Comparison of ENCODE assay signal across 22 cellular contexts in genomic region chr6:167109661-167110060, GRCh38. TPM values are rescaled to one million over a fixed set of nuclear protein-coding genes. Genes with fewer than 3 reads are reported as not detected.
DNase-seq lines count a peak whose midpoint lies in the region; ATAC-seq and TF ChIP-seq lines count a peak whose summit lies in the region.
"Had no signal": no experiment of that assay in that cellular context is flagged by ENCODE, and none has a peak within 500 bp of the region (broad histone marks: within the 10 kb centered on the region; RNA-seq: fewer than 3 reads in every experiment).

No MANE protein-coding gene starts in this region.

- intact Hi-C loops in IMR-90 (cut with micrococcal nuclease) (no loop called here), PC-9 (cut with micrococcal nuclease; ENCODE audit: unreplicated experiment) (no loop called here)

- no peaks in the 10 kb centered on the region for H3K9me1 ChIP-seq in IMR-90 (ENCODE audit: insufficient read depth, low read length)

- H4K8ac ChIP-seq in IMR-90 (ENCODE audit: low read depth in 2 of 2, low read length in 2 of 2) (no peak overlapping the region), trophoblast cell (ENCODE audit: low read depth, low read length) (no peak overlapping the region)

- H3K27ac ChIP-seq in BLaER1 = no peak overlapping the region
- no peak overlapping the region for H3K27ac ChIP-seq in IMR-90 (ENCODE audit: insufficient read depth, low read length)
- no peak overlapping the region for H3K27ac ChIP-seq in trophoblast cell (ENCODE audit: low read depth, low read length)
- H3K27ac ChIP-seq in PC-9 = no peak overlapping the region
- H3K27ac ChIP-seq: GM23248, HL-60 had no signal

- TF ChIP-seq CTCF in IMR-90 (conservative IDR thresholded peaks at IDR 0.05; ENCODE audit: low read depth, low read length) = no peak
- TF ChIP-seq CTCF in PC-9 (conservative IDR thresholded peaks at IDR 0.05) = no peak

- H3K9ac ChIP-seq in BLaER1 (no peak overlapping the region), IMR-90 (ENCODE audit: low read depth, low read length) (no peak overlapping the region), trophoblast cell (ENCODE audit: low read length) (no peak overlapping the region)
- H3K9ac ChIP-seq: GM23248 had no signal

- H4K20me1 ChIP-seq in BLaER1 (no peaks in the 10 kb centered on the region), IMR-90 (ENCODE audit: insufficient read depth, low read length) (no peaks in the 10 kb centered on the region), PC-9 (ENCODE audit: insufficient read depth) (no peaks in the 10 kb centered on the region)

- H3K79me2 ChIP-seq in trophoblast cell (ENCODE audit: control insufficient read depth, insufficient read depth, low read length, poor library complexity) = no peaks in the 10 kb centered on the region
- H3K79me2 ChIP-seq in PC-9 (ENCODE audit: low read depth) = no peaks in the 10 kb centered on the region

- TF ChIP-seq POLR2A in IMR-90 (IDR thresholded peaks at IDR 0.05; ENCODE audit: low read depth, low read length) = no peak

- H2BK20ac ChIP-seq in IMR-90 (ENCODE audit: low read depth, low read length) = no peak overlapping the region

- H2BK12ac ChIP-seq in trophoblast cell (ENCODE audit: low read length) = no peak overlapping the region

- H2BK120ac ChIP-seq in IMR-90 (ENCODE audit: low read depth, low read length) (no peak overlapping the region), trophoblast cell (ENCODE audit: insufficient read depth, low read length, poor library complexity) (no peak overlapping the region)

- 57% methylated on average over 1 of the region's 7 CpGs; no CpG with 5 or more reads in 1 of the 2 experiments for WGBS in IMR-90 (ENCODE audit: extremely low coverage in 2 of 2, insufficient read length in 1 of 2), 2 experiments
- no CpG with 5 or more reads among the region's 7 CpGs for WGBS in trophoblast cell (ENCODE audit: extremely low coverage, insufficient coverage, insufficient read length)

- TF ChIP-seq RAD21 in IMR-90 (IDR thresholded peaks at IDR 0.05; ENCODE audit: low read length) = no peak

- no peaks in the 10 kb centered on the region for H3K36me3 ChIP-seq in BLaER1
- no peaks in the 10 kb centered on the region for H3K36me3 ChIP-seq in IMR-90 (ENCODE audit: control insufficient read depth, insufficient read depth, low read length)
- H3K36me3 ChIP-seq in trophoblast cell (ENCODE audit: control insufficient read depth in 1 of 2, insufficient read depth in 2 of 2, low read length in 2 of 2) = no peaks in the 10 kb centered on the region
- no peaks in the 10 kb centered on the region for H3K36me3 ChIP-seq in PC-9 (ENCODE audit: low read depth)

- H4K12ac ChIP-seq in trophoblast cell (ENCODE audit: low read depth, low read length) = no peak overlapping the region

- no peak overlapping the region for H2BK5ac ChIP-seq in IMR-90 (ENCODE audit: low read depth, low read length, poor library complexity, severe bottlenecking)
- H2BK5ac ChIP-seq in trophoblast cell (ENCODE audit: low read depth, low read length, poor library complexity) = no peak overlapping the region

- H3K23ac ChIP-seq in IMR-90 (ENCODE audit: low read depth, low read length) (no peak overlapping the region), trophoblast cell (ENCODE audit: low read length) (no peak overlapping the region)

- no peak overlapping the region for H4K91ac ChIP-seq in IMR-90 (ENCODE audit: insufficient read depth, low read depth, low read length)
- H4K91ac ChIP-seq in trophoblast cell (ENCODE audit: low read depth, low read length) = no peak overlapping the region

- H3K14ac ChIP-seq in IMR-90 (replicated peaks; ENCODE audit: low read depth, low read length) (no peak overlapping the region), trophoblast cell (ENCODE audit: low read length) (no peak overlapping the region)

- H2BK15ac ChIP-seq in IMR-90 (ENCODE audit: low read depth, low read length) = no peak overlapping the region

- H3K18ac ChIP-seq in IMR-90 (ENCODE audit: low read depth, low read length) (no peak overlapping the region), trophoblast cell (ENCODE audit: low read length) (no peak overlapping the region)

- H3K4me1 ChIP-seq in BLaER1 (peaks cover 53% of the 10 kb centered on the region), IMR-90 (ENCODE audit: control insufficient read depth, insufficient read depth, low read length) (no peaks in the 10 kb centered on the region), trophoblast cell (ENCODE audit: control insufficient read depth in 1 of 2, insufficient read depth in 2 of 2, low read length in 2 of 2) (peaks cover 5 to 9% of the 10 kb centered on the region in 2 experiments), PC-9 (replicated peaks; ENCODE audit: insufficient read depth) (no peaks in the 10 kb centered on the region)

- H3K4me2 ChIP-seq in BLaER1 (peak overlapping the region; percentile 87), IMR-90 (ENCODE audit: low read depth, low read length) (no peak overlapping the region), trophoblast cell (ENCODE audit: low read length) (no peak overlapping the region), PC-9 (no peak overlapping the region)

- BruUV-seq in IMR-90 (replicated peaks; lab: Mats Ljungman, UMichigan) (no TSS peak), PC-9 (replicated peaks; lab: Mats Ljungman, UMichigan) (no TSS peak)

- H2AK5ac ChIP-seq in IMR-90 (ENCODE audit: low read depth, low read length) (no peak overlapping the region), trophoblast cell (ENCODE audit: low read length) (no peak overlapping the region)

- ATAC-seq in IMR-90 (ENCODE audit: low read depth) (no peak), GM18517 (IDR thresholded peaks at IDR 0.05; ENCODE audit: unreplicated experiment) (no peak)
- ATAC-seq: GM12878, K562 had no signal

- in situ Hi-C loops in IMR-90 (cut with MboI; ENCODE audit: low sequenced_read_pairs) = no loop called here

- H3K27me3 ChIP-seq in BLaER1 (no peaks in the 10 kb centered on the region), IMR-90 (ENCODE audit: control insufficient read depth, insufficient read depth, low read length) (no peaks in the 10 kb centered on the region), trophoblast cell (ENCODE audit: insufficient read depth, low read length) (no peaks in the 10 kb centered on the region), PC-9 (ENCODE audit: insufficient read depth, low read depth) (peaks cover 79% of the 10 kb centered on the region)

- H3K56ac ChIP-seq in IMR-90 (ENCODE audit: extremely low read depth, insufficient read depth, low read length) = no peak overlapping the region

- H2AFZ ChIP-seq in IMR-90 (replicated peaks; ENCODE audit: low read length, poor library complexity) (peak overlapping the region; percentile 32), trophoblast cell (ENCODE audit: insufficient read depth, low read length, poor library complexity) (no peak overlapping the region), PC-9 (no peak overlapping the region)
- H2AFZ ChIP-seq: GM23248 had no signal

- no peak overlapping the region for H4K5ac ChIP-seq in IMR-90 (ENCODE audit: low read depth, low read length)

- DNase-seq in IMR-90 (no peak), left kidney (ENCODE audit: low read depth, low spot score) (peak; percentile 44), trophoblast cell (peak; percentile 84 to 87), PC-9 (no peak), DMS53 treated with DMSO at 0.1 percent for 48 hours (lab: John Stamatoyannopoulos, UW; ENCODE audit: unreplicated experiment) (no peak), NCI-H1417 (lab: John Stamatoyannopoulos, UW) (no peak)
- DNase-seq: ACHN; CD4-positive, alpha-beta memory T cell; DND-41; EL; GM23248; HCEC 1CT; HFFc6 had no signal

- dilution Hi-C loops in IMR-90 (cut with HindIII; ENCODE audit: low sequenced_read_pairs, unreplicated experiment) = no loop called here

- CTCF ChIA-PET in IMR-90 (lab: Yijun Ruan, JAX) (no interaction called here), PC-9 (lab: Charles Lee) (no interaction called here)

- H3K9me2 ChIP-seq in PC-9 (ENCODE audit: insufficient read depth) = no peaks in the 10 kb centered on the region

- POLR2A ChIA-PET in IMR-90 (lab: Charles Lee; ENCODE audit: unreplicated experiment) = no interaction called here
- POLR2A ChIA-PET in PC-9 (lab: Charles Lee; ENCODE audit: unreplicated experiment) = no interaction called here

- H3K9me3 ChIP-seq in BLaER1 = peaks cover 34% of the 10 kb centered on the region
- peaks cover 26% of the 10 kb centered on the region for H3K9me3 ChIP-seq in IMR-90 (ENCODE audit: control insufficient read depth, insufficient read depth, low read length)
- peaks cover 5% of the 10 kb centered on the region for H3K9me3 ChIP-seq in trophoblast cell (ENCODE audit: insufficient read depth, low read depth, low read length)
- no peaks in the 10 kb centered on the region for H3K9me3 ChIP-seq in PC-9 (ENCODE audit: insufficient read depth, low read depth)

- no peaks in the 10 kb centered on the region for H3F3A ChIP-seq in PC-9 (ENCODE audit: insufficient read depth, low read depth)

- H3K4ac ChIP-seq in IMR-90 (ENCODE audit: low read depth, low read length) = no peak overlapping the region
- no peak overlapping the region for H3K4ac ChIP-seq in trophoblast cell (ENCODE audit: low read depth, low read length)

- H3K79me1 ChIP-seq in IMR-90 (ENCODE audit: low read depth in 1 of 2, low read length in 2 of 2) (no peaks in the 10 kb centered on the region), trophoblast cell (ENCODE audit: low read length) (no peaks in the 10 kb centered on the region)

- no peak overlapping the region for H2AK9ac ChIP-seq in IMR-90 (replicated peaks; ENCODE audit: low read depth, low read length, poor library complexity)

- no peak overlapping the region for H3K4me3 ChIP-seq in BLaER1
- H3K4me3 ChIP-seq in IMR-90 (ENCODE audit: insufficient read depth, low read depth, low read length) = no peak overlapping the region
- no peak overlapping the region for H3K4me3 ChIP-seq in trophoblast cell (ENCODE audit: low read depth, low read length)
- no peak overlapping the region for H3K4me3 ChIP-seq in PC-9
- H3K4me3 ChIP-seq: GM12878, GM23248, K562 had no signal

TF ChIP-seq in IMR-90, 13 proteins besides CTCF, POLR2A, EP300 and RAD21:
- no peak for TF ChIP-seq CEBPB (IDR thresholded peaks at IDR 0.05; ENCODE audit: low read depth, low read length)

RNA-seq across cellular contexts. Expression of gene CCR6, which starts 13.2 kb away (rescaled TPM):
- total RNA-seq in IMR-90 (2012; rRNA removed) = not detected in 2 replicates
- not detected in 2 replicates for polyA plus RNA-seq in IMR-90 (2012; rRNA removed)
- polyA plus RNA-seq in IMR-90 (2012; cell fraction: cytosol; rRNA removed) = not detected in 2 replicates
- not detected in 2 replicates for polyA plus RNA-seq in IMR-90 (2012; cell fraction: nucleus; rRNA removed; ENCODE audit: low replicate concordance)
- polyA plus RNA-seq in trophoblast cell (2013) = not detected in 2 replicates
- total RNA-seq in PC-9 (2021) = not detected in 2 replicates
- total RNA-seq: G401, GM23248, HFFc6, K562 had no signal
- polyA plus RNA-seq: BJ, GM23248, K562 had no signal

RNA-seq across cellular contexts. Expression of gene GPR31, which starts 48.1 kb away (rescaled TPM):
- total RNA-seq in IMR-90 (2012; rRNA removed) (not detected in 2 replicates), PC-9 (2021) (not detected in 2 replicates)
- polyA plus RNA-seq in IMR-90 (2012; rRNA removed) = not detected in 2 replicates
- not detected in 2 replicates for polyA plus RNA-seq in IMR-90 (2012; cell fraction: cytosol; rRNA removed)
- not detected in 2 replicates for polyA plus RNA-seq in IMR-90 (2012; cell fraction: nucleus; rRNA removed; ENCODE audit: low replicate concordance)
- not detected in 2 replicates for polyA plus RNA-seq in trophoblast cell (2013)
- total RNA-seq: CD4-positive, alpha-beta memory T cell; G401; GM12878; GM23248; HFFc6; HT1080; K562 had no signal
- polyA plus RNA-seq: BJ; CD14-positive monocyte; CD4-positive, alpha-beta memory T cell; GM12878; GM23248; K562 had no signal

Comparison
In these comparisons a context has a peak if more than half of its experiments do, and no peak if none do; other contexts are left out.
1. DNase-seq: peak in left kidney (single experiment) and trophoblast cell (2 of 2); none in IMR-90 (single experiment), PC-9 (0 of 2), DMS53 treated with DMSO at 0.1 percent for 48 hours (single experiment) and NCI-H1417 (0 of 3).